In the genomic region with DNA sequence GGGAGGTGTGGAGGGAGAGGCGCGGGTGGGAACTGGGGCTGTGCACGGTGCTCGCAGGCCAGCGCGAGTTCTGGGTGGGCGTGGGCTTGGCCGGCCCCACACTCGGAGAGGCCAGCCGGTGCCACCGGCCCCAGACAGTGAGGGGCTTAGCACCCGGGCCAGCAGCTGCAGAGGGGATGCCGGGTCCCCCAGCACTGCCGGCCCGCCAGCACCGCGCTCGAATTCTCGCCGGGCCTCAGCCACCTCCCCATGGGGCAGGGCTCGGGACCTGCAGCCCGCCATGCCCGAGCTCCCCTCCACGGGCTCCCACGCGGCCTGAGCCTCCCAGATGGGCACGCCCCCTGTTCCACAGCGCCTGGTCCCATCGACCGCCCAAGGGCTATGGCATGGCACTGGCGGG, we compare ENCODE assay signal across 27 cellular contexts.
A peak's percentile ranks its signal among the peaks of the same experiment; 100 is the strongest.
DNase-seq lines count a peak whose midpoint lies in the region; ATAC-seq, FAIRE-seq and TF ChIP-seq lines count a peak whose summit lies in the region.
"Had no signal": no experiment of that assay in that cellular context is flagged by ENCODE, and none has a peak within 500 bp of the region (broad histone marks: within the 10 kb centered on the region; RNA-seq: fewer than 3 reads in every experiment).

No MANE protein-coding gene starts in this region.

- no peak overlapping the region for H2BK15ac ChIP-seq in neuronal stem cell (ENCODE audit: low read length)

- peaks cover 24 to 34% of the 10 kb centered on the region in 2 donors for H3K9me3 Mint-ChIP-seq in activated naive CD4-positive, alpha-beta T cell treated with anti-CD3 and anti-CD28 coated beads, Interleukin-2, amount 50 U/mL, for 72 hours

- H3K27ac Mint-ChIP-seq in activated naive CD4-positive, alpha-beta T cell treated with anti-CD3 and anti-CD28 coated beads, Interleukin-2, amount 50 U/mL, for 72 hours: no peak overlapping the region
- H3K27ac Mint-ChIP-seq: CD14-positive monocyte; CD4-positive, alpha-beta memory T cell; CD4-positive, CD25-positive, alpha-beta regulatory T cell; CD8-positive, alpha-beta memory T cell had no signal

- H3K27ac ChIP-seq in kidney (ENCODE audit: low read depth in 2 of 2, low read length in 2 of 2): no peak overlapping the region
- no peak overlapping the region for H3K27ac ChIP-seq in neuronal stem cell (replicated peaks; ENCODE audit: low read length)
- H3K27ac ChIP-seq: BLaER1 had no signal

- no peak for ATAC-seq in HG02642 (IDR thresholded peaks at IDR 0.05; ENCODE audit: poor library complexity, unreplicated experiment)
- ATAC-seq in activated naive CD4-positive, alpha-beta T cell treated with anti-CD3 and anti-CD28 coated beads, Interleukin-2, amount 50 U/mL, for 72 hours: no peak
- ATAC-seq: GM12878 had no signal

- H4K8ac ChIP-seq in neuronal stem cell (ENCODE audit: low read depth, low read length): no peak overlapping the region

- peak; percentile 9 for DNase-seq in activated gamma-delta T cell (lab: John Stamatoyannopoulos, UW)
- DNase-seq in activated gamma-delta T cell treated with Interleukin-2 at 50 U/mL for 16 hours: no peak
- peak; percentile 73 for DNase-seq in kidney
- DNase-seq in neuronal stem cell (ENCODE audit: low spot score): no peak
- no peak for DNase-seq in activated naive CD4-positive, alpha-beta T cell treated with anti-CD3 and anti-CD28 coated beads, Interleukin-2, amount 50 U/mL, for 72 hours (ENCODE audit: low spot score in 2 of 2)
- DNase-seq: 8988T; ACHN; BE2C; C1 segment of cervical spinal cord; CD4-positive, alpha-beta memory T cell; CD4-positive, CD25-positive, alpha-beta regulatory T cell; CD8-positive, alpha-beta memory T cell; COR-L47; DMS 273 treated with DMSO at 0.1 percent for 48 hours; DMS153; DMS53; DMS79; DND-41; EL; GDM1 had no signal

- no peak for TF ChIP-seq CTCF in kidney (IDR thresholded peaks at IDR 0.05; ENCODE audit: borderline replicate concordance, extremely low read depth, insufficient read depth)

- no peak overlapping the region for H4K91ac ChIP-seq in neuronal stem cell (ENCODE audit: low read depth, low read length, poor library complexity)

- H3K4ac ChIP-seq in neuronal stem cell (ENCODE audit: low read length): no peak overlapping the region

- H3K4me2 ChIP-seq in neuronal stem cell (ENCODE audit: insufficient read depth, low read length, poor library complexity, severe bottlenecking): no peak overlapping the region
- H3K4me2 ChIP-seq: BLaER1 had no signal

- FAIRE-seq in kidney (lab: Jason Lieb, UNC): no peak
- FAIRE-seq: A204.1, GM12878, GM12892, GM18507 had no signal

- H3K9me3 ChIP-seq in kidney (ENCODE audit: control insufficient read depth in 1 of 2, low read length in 2 of 2) (peaks cover 4 to 25% of the 10 kb centered on the region in 2 donors), neuronal stem cell (replicated peaks in 1 of 2; ENCODE audit: control insufficient read depth in 2 of 2, insufficient read depth in 1 of 2, low read depth in 1 of 2, low read length in 2 of 2) (peaks cover 26 to 31% of the 10 kb centered on the region in 2 donors)

- no peak overlapping the region for H2BK12ac ChIP-seq in neuronal stem cell (ENCODE audit: low read length)

- H2BK120ac ChIP-seq in neuronal stem cell (ENCODE audit: low read depth, low read length): no peak overlapping the region

- peaks cover 42 to 49% of the 10 kb centered on the region in 2 donors for H3K36me3 Mint-ChIP-seq in activated naive CD4-positive, alpha-beta T cell treated with anti-CD3 and anti-CD28 coated beads, Interleukin-2, amount 50 U/mL, for 72 hours
- H3K36me3 Mint-ChIP-seq: CD14-positive monocyte had no signal

- H3K79me1 ChIP-seq in neuronal stem cell (ENCODE audit: low read depth, low read length): peaks cover 14% of the 10 kb centered on the region

- no peak overlapping the region for H2AK5ac ChIP-seq in neuronal stem cell (ENCODE audit: low read depth, low read length)

- no peak overlapping the region for H3K23ac ChIP-seq in neuronal stem cell (ENCODE audit: low read depth, low read length, poor library complexity)

- H3K4me1 ChIP-seq in kidney (ENCODE audit: control insufficient read depth in 1 of 2, insufficient read depth in 1 of 2, low read depth in 1 of 2, low read length in 2 of 2): no peaks in the 10 kb centered on the region
- no peaks in the 10 kb centered on the region for H3K4me1 ChIP-seq in neuronal stem cell (ENCODE audit: control insufficient read depth in 2 of 2, insufficient read depth in 1 of 2, low read depth in 1 of 2, low read length in 2 of 2)
- H3K4me1 ChIP-seq: BE2C, BLaER1 had no signal

- H3K27me3 ChIP-seq in neuronal stem cell (ENCODE audit: control insufficient read depth in 3 of 3, insufficient read depth in 3 of 3, low read depth in 1 of 3, low read length in 3 of 3): no peaks in the 10 kb centered on the region
- H3K27me3 ChIP-seq: BE2C, BLaER1 had no signal

- H3K9ac ChIP-seq in kidney (ENCODE audit: low read length in 2 of 2) (no peak overlapping the region), neuronal stem cell (ENCODE audit: low read depth, low read length, poor library complexity) (no peak overlapping the region)
- H3K9ac ChIP-seq: BLaER1 had no signal

- H2BK5ac ChIP-seq in neuronal stem cell (ENCODE audit: low read length): no peak overlapping the region

- H3K18ac ChIP-seq in neuronal stem cell (ENCODE audit: low read length): no peak overlapping the region

- H2AFZ ChIP-seq in neuronal stem cell (ENCODE audit: low read length): no peak overlapping the region

- H3K4me3 ChIP-seq in kidney (ENCODE audit: low read length in 2 of 2): no peak overlapping the region
- no peak overlapping the region for H3K4me3 ChIP-seq in neuronal stem cell (ENCODE audit: low read length in 2 of 2)
- H3K4me3 ChIP-seq: BLaER1, GM12878 had no signal

- H3K36me3 ChIP-seq in kidney (ENCODE audit: control insufficient read depth in 1 of 2, insufficient read depth in 2 of 2, low read length in 2 of 2) (no peaks in the 10 kb centered on the region), neuronal stem cell (replicated peaks in 1 of 2; ENCODE audit: control insufficient read depth in 2 of 2, insufficient read depth in 2 of 2, low read length in 2 of 2) (peaks cover 0 to 5% of the 10 kb centered on the region in 2 donors)
- H3K36me3 ChIP-seq: BE2C, BLaER1 had no signal

- intact Hi-C loops in kidney (cut with DNase I): no loop called here

- WGBS in neuronal stem cell (ENCODE audit: extremely low coverage in 2 of 2, insufficient read length in 2 of 2, insufficient replicate concordance in 1 of 2), 2 donors: no CpG with 5 or more reads among the region's 31 CpGs

- peak overlapping the region; percentile 21 for H3K14ac ChIP-seq in neuronal stem cell (ENCODE audit: low read length)

Comparison
In these comparisons a context has a peak if more than half of its experiments do, and no peak if none do; other contexts are left out.
1. DNase-seq: peak in activated gamma-delta T cell (single experiment) and kidney (single experiment); none in activated gamma-delta T cell treated with Interleukin-2 at 50 U/mL for 16 hours (single experiment), neuronal stem cell (single experiment) and activated naive CD4-positive, alpha-beta T cell treated with anti-CD3 and anti-CD28 coated beads, Interleukin-2, amount 50 U/mL, for 72 hours (0 of 2).